In genomic region chr4:187908079-187908501, GRCh38 we compare ENCODE assay signal across 14 cellular contexts.
DNase-seq lines count a peak whose midpoint lies in the region; ATAC-seq and TF ChIP-seq lines count a peak whose summit lies in the region.
"Had no signal": no experiment of that assay in that cellular context is flagged by ENCODE, and none has a peak within 500 bp of the region (broad histone marks: within the 10 kb centered on the region; RNA-seq: fewer than 3 reads in every experiment).

No MANE protein-coding gene starts in this region.

- ATAC-seq in stimulated activated naive CD8-positive, alpha-beta T cell treated with anti-CD3 and anti-CD28 coated beads, Interleukin-15, amount 100 ng/mL, for 72 hours = no peak
- ATAC-seq: effector memory CD8-positive, alpha-beta T cell; left colon had no signal

- no peaks in the 10 kb centered on the region for H3K4me1 ChIP-seq in CD4-positive, alpha-beta memory T cell (ENCODE audit: insufficient read depth, low read length)

- CTCF ChIA-PET in RWPE1 (lab: Yijun Ruan, JAX) = interaction anchor here (0.6 kb wide), 1 partner anchor 8 kb away, joined by 5 read pairs; no protein-coding TSS in a partner anchor
- CTCF ChIA-PET in CD4-positive, alpha-beta memory T cell (lab: Charles Lee; ENCODE audit: partially characterized antibody) = no interaction called here

- intact Hi-C loops in CD4-positive, alpha-beta memory T cell (cut with micrococcal nuclease) = no loop called here

- H3K36me3 Mint-ChIP-seq in CD4-positive, alpha-beta memory T cell = no peaks in the 10 kb centered on the region
- H3K36me3 Mint-ChIP-seq: type B pancreatic cell had no signal

- DNase-seq in EL (peak; percentile 67), RWPE1 (ENCODE audit: low spot score) (peak; percentile 68), fibroblast of mammary gland (ENCODE audit: low read depth) (peak; percentile 79), superior temporal gyrus (ENCODE audit: extremely low spot score) (peak; percentile 68), NCI-H1105 (lab: John Stamatoyannopoulos, UW) (no peak)
- DNase-seq in stimulated activated naive CD8-positive, alpha-beta T cell treated with anti-CD3 and anti-CD28 coated beads, Interleukin-15, amount 100 ng/mL, for 72 hours = no peak
- DNase-seq in CD4-positive, alpha-beta memory T cell = no peak
- DNase-seq: activated CD4-positive, alpha-beta memory T cell treated with anti-CD3 and anti-CD28 coated beads, Interleukin-2, amount 10 ng/mL, durations not matched to agents 7 days and 5 days; effector memory CD8-positive, alpha-beta T cell; left colon; SHP77; stimulated activated CD8-positive, alpha-beta memory T cell treated with anti-CD3 and anti-CD28 coated beads, Interleukin-4, amount 100 ng/mL, for 48 hours had no signal

- no peak overlapping the region for H3K27ac Mint-ChIP-seq in stimulated activated naive CD8-positive, alpha-beta T cell treated with anti-CD3 and anti-CD28 coated beads, Interleukin-15, amount 100 ng/mL, for 72 hours
- no peak overlapping the region for H3K27ac Mint-ChIP-seq in CD4-positive, alpha-beta memory T cell
- H3K27ac Mint-ChIP-seq: activated CD4-positive, alpha-beta memory T cell treated with anti-CD3 and anti-CD28 coated beads, Interleukin-2, amount 10 ng/mL, durations not matched to agents 7 days and 5 days; effector memory CD8-positive, alpha-beta T cell; type B pancreatic cell had no signal

- peak overlapping the region; percentile 59 for H3K27ac ChIP-seq in RWPE1
- H3K27ac ChIP-seq in CD4-positive, alpha-beta memory T cell (ENCODE audit: low read depth, low read length) = no peak overlapping the region

- H3K4me3 Mint-ChIP-seq in stimulated activated naive CD8-positive, alpha-beta T cell treated with anti-CD3 and anti-CD28 coated beads, Interleukin-15, amount 100 ng/mL, for 72 hours = no peak overlapping the region
- H3K4me3 Mint-ChIP-seq in CD4-positive, alpha-beta memory T cell = no peak overlapping the region
- H3K4me3 Mint-ChIP-seq: activated CD4-positive, alpha-beta memory T cell treated with anti-CD3 and anti-CD28 coated beads, Interleukin-2, amount 10 ng/mL, durations not matched to agents 7 days and 5 days; effector memory CD8-positive, alpha-beta T cell; type B pancreatic cell had no signal

- no peaks in the 10 kb centered on the region for H3K27me3 ChIP-seq in CD4-positive, alpha-beta memory T cell (ENCODE audit: insufficient read depth, low read length)
- H3K27me3 ChIP-seq: ascending aorta had no signal

- TF ChIP-seq CTCF in RWPE1 (conservative IDR thresholded peaks at IDR 0.05; ENCODE audit: low read depth) = no peak
- no peak for TF ChIP-seq CTCF in fibroblast of mammary gland (conservative IDR thresholded peaks at IDR 0.05; ENCODE audit: control insufficient read depth, insufficient read depth, low read depth, low read length)

- H3K4me1 Mint-ChIP-seq in stimulated activated naive CD8-positive, alpha-beta T cell treated with anti-CD3 and anti-CD28 coated beads, Interleukin-15, amount 100 ng/mL, for 72 hours = no peaks in the 10 kb centered on the region
- H3K4me1 Mint-ChIP-seq in CD4-positive, alpha-beta memory T cell = no peaks in the 10 kb centered on the region
- H3K4me1 Mint-ChIP-seq: activated CD4-positive, alpha-beta memory T cell treated with anti-CD3 and anti-CD28 coated beads, Interleukin-2, amount 10 ng/mL, durations not matched to agents 7 days and 5 days had no signal

- H3K9me3 Mint-ChIP-seq in stimulated activated naive CD8-positive, alpha-beta T cell treated with anti-CD3 and anti-CD28 coated beads, Interleukin-15, amount 100 ng/mL, for 72 hours = peaks cover 0 to 16% of the 10 kb centered on the region in 2 donors
- H3K9me3 Mint-ChIP-seq in CD4-positive, alpha-beta memory T cell = peaks cover 0 to 10% (median 4%) of the 10 kb centered on the region in 8 donors
- H3K9me3 Mint-ChIP-seq: type B pancreatic cell had no signal

- POLR2A ChIA-PET in RWPE1 (lab: Yijun Ruan, JAX; ENCODE audit: low non-redundant PET) = no interaction called here
- POLR2A ChIA-PET in CD4-positive, alpha-beta memory T cell (lab: Charles Lee; ENCODE audit: partially characterized antibody) = no interaction called here

- H3K4me3 ChIP-seq in fibroblast of mammary gland (ENCODE audit: control insufficient read depth, low read depth, low read length) = no peak overlapping the region
- no peak overlapping the region for H3K4me3 ChIP-seq in CD4-positive, alpha-beta memory T cell (ENCODE audit: low read length in 2 of 2)
- H3K4me3 ChIP-seq: ascending aorta had no signal

- no peaks in the 10 kb centered on the region for H3K36me3 ChIP-seq in CD4-positive, alpha-beta memory T cell (ENCODE audit: insufficient read depth, low read length)
- H3K36me3 ChIP-seq: ascending aorta had no signal

- no peaks in the 10 kb centered on the region for H3K9me3 ChIP-seq in CD4-positive, alpha-beta memory T cell (ENCODE audit: control insufficient read depth in 1 of 2, low read length in 2 of 2)
- H3K9me3 ChIP-seq: ascending aorta had no signal

- H3K27me3 Mint-ChIP-seq in stimulated activated naive CD8-positive, alpha-beta T cell treated with anti-CD3 and anti-CD28 coated beads, Interleukin-15, amount 100 ng/mL, for 72 hours = no peaks in the 10 kb centered on the region
- H3K27me3 Mint-ChIP-seq in CD4-positive, alpha-beta memory T cell = no peaks in the 10 kb centered on the region
- H3K27me3 Mint-ChIP-seq: activated CD4-positive, alpha-beta memory T cell treated with anti-CD3 and anti-CD28 coated beads, Interleukin-2, amount 10 ng/mL, durations not matched to agents 7 days and 5 days; effector memory CD8-positive, alpha-beta T cell; type B pancreatic cell had no signal

Comparison
In these comparisons a context has a peak if more than half of its experiments do, and no peak if none do; other contexts are left out.
1. DNase-seq: peak in EL (single experiment), RWPE1 (single experiment), fibroblast of mammary gland (single experiment) and superior temporal gyrus (single experiment); none in NCI-H1105 (single experiment), stimulated activated naive CD8-positive, alpha-beta T cell treated with anti-CD3 and anti-CD28 coated beads, Interleukin-15, amount 100 ng/mL, for 72 hours (0 of 2) and CD4-positive, alpha-beta memory T cell (0 of 5).